10 cellular contexts compared by ENCODE assay signal in genomic region chr13:113860579-113861432, GRCh38. TPM values are rescaled to one million over a fixed set of nuclear protein-coding genes. Genes with fewer than 3 reads are reported as not detected.
DNase-seq lines count a peak whose midpoint lies in the region; ATAC-seq, FAIRE-seq and TF ChIP-seq lines count a peak whose summit lies in the region.
"Had no signal": no experiment of that assay in that cellular context is flagged by ENCODE, and none has a peak within 500 bp of the region (broad histone marks: within the 10 kb centered on the region; RNA-seq: fewer than 3 reads in every experiment).

No MANE protein-coding gene starts in this region.

- peaks cover 51% of the 10 kb centered on the region for H3K4me1 ChIP-seq in HepG2 (ENCODE audit: insufficient read depth, low read length)
- peaks cover 0 to 39% (median 5%) of the 10 kb centered on the region in 4 donors for H3K4me1 ChIP-seq in right lobe of liver
- peaks cover 24% of the 10 kb centered on the region for H3K4me1 ChIP-seq in mesodermal cell (ENCODE audit: control insufficient read depth, insufficient read depth, low read length, poor library complexity, severe bottlenecking)
- peaks cover 0 to 34% of the 10 kb centered on the region in 2 donors for H3K4me1 ChIP-seq in uterus

- no peak for TF ChIP-seq EP300 in HepG2 (IDR thresholded peaks at IDR 0.05; ENCODE audit: low read depth in 2 of 2, low read length in 2 of 2)
- no peak for TF ChIP-seq EP300 in HepG2 (CRISPR knock-in tag; IDR thresholded peaks at IDR 0.05; ENCODE audit: borderline replicate concordance)

- no peaks in the 10 kb centered on the region for H3K79me2 ChIP-seq in HepG2 (ENCODE audit: insufficient read depth, low read length)

- H3K4me2 ChIP-seq in HepG2 (ENCODE audit: low read depth, low read length) = peak overlapping the region; percentile 44

- TF ChIP-seq CTCF in HepG2 (CRISPR knock-in tag; IDR thresholded peaks at IDR 0.05) = no peak
- no peak for TF ChIP-seq CTCF in right lobe of liver (IDR thresholded peaks at IDR 0.05)
- TF ChIP-seq CTCF in uterus (IDR thresholded peaks at IDR 0.05) = no peak

- H4K20me1 ChIP-seq in HepG2 (ENCODE audit: insufficient read depth, low read length) = no peaks in the 10 kb centered on the region

- intact Hi-C loops in HepG2 (cut with micrococcal nuclease; ENCODE audit: unreplicated experiment) (no loop called here), right lobe of liver (cut with DNase I) (no loop called here), uterus (cut with DNase I; ENCODE audit: low total_unique reads) (no loop called here)

- CTCF ChIA-PET in HepG2 (lab: Yijun Ruan, JAX; ENCODE audit: low intra/inter-chr PET ratio, low total read pairs) = no interaction called here

- no peak for TF ChIP-seq POLR2A in HepG2 (IDR thresholded peaks at IDR 0.05; ENCODE audit: insufficient read depth in 1 of 2, low read depth in 2 of 2, low read length in 2 of 2)
- no peak for TF ChIP-seq POLR2A in right lobe of liver (IDR thresholded peaks at IDR 0.05)
- TF ChIP-seq POLR2A in uterus (IDR thresholded peaks at IDR 0.05) = no peak

- H3K4me3 ChIP-seq in HepG2 (replicated peaks in 1 of 3; ENCODE audit: insufficient read depth in 1 of 3, low read depth in 2 of 3, low read length in 3 of 3) = peak overlapping the region in 1 of 3 experiments; percentile 34; a peak in 2 of 6 replicates
- no peak overlapping the region for H3K4me3 ChIP-seq in right lobe of liver
- no peak overlapping the region for H3K4me3 ChIP-seq in mesodermal cell (ENCODE audit: extremely low read depth, insufficient read depth, low read length, poor library complexity, severe bottlenecking)
- H3K4me3 ChIP-seq in uterus = no peak overlapping the region

- peak; percentile 20 for ATAC-seq in HepG2
- no peak for ATAC-seq in right lobe of liver
- ATAC-seq in left lobe of liver = no peak

- WGBS in HepG2 (ENCODE audit: low lambda C conversion rate) = 16% methylated on average over 9 of the region's 16 CpGs
- WGBS in right lobe of liver (ENCODE audit: insufficient coverage, low coverage, low lambda C conversion rate, missing lambda C conversion rate) = 63% methylated on average over 8 of the region's 16 CpGs
- 37 to 44% methylated on average over 10 to 16 of the region's 16 CpGs for WGBS in mesodermal cell (ENCODE audit: insufficient coverage in 2 of 2), 2 experiments

- H3K9ac ChIP-seq in HepG2 (ENCODE audit: insufficient read depth, low read depth, low read length) = no peak overlapping the region

- BruUV-seq in HepG2 (replicated peaks; lab: Mats Ljungman, UMichigan) = no TSS peak

- no peak overlapping the region for H3K27ac ChIP-seq in HepG2 (ENCODE audit: extremely low read length, insufficient read depth, low read length)
- H3K27ac ChIP-seq in right lobe of liver = no peak overlapping the region
- peak overlapping the region; percentile 57 for H3K27ac ChIP-seq in mesodermal cell (ENCODE audit: low read depth, low read length, severe bottlenecking)
- H3K27ac ChIP-seq in uterus = peak overlapping the region; percentile 87 to 97

- no peaks in the 10 kb centered on the region for H3K36me3 ChIP-seq in HepG2 (replicated peaks in 1 of 2; ENCODE audit: control insufficient read depth in 1 of 2, insufficient read depth in 2 of 2, low read length in 2 of 2)
- no peaks in the 10 kb centered on the region for H3K36me3 ChIP-seq in right lobe of liver
- no peaks in the 10 kb centered on the region for H3K36me3 ChIP-seq in mesodermal cell (ENCODE audit: control insufficient read depth, insufficient read depth, low read length)
- H3K36me3 ChIP-seq in uterus = no peaks in the 10 kb centered on the region

- H3K27me3 ChIP-seq in HepG2 (ENCODE audit: control insufficient read depth in 1 of 2, insufficient read depth in 2 of 2, low read length in 2 of 2) (peaks cover 4 to 15% of the 10 kb centered on the region in 2 experiments; a peak in 4 of 5 replicates), right lobe of liver (no peaks in the 10 kb centered on the region), uterus (no peaks in the 10 kb centered on the region)

- in situ Hi-C loops in HepG2 (cut with HindIII; ENCODE audit: extremely low pct_ligation_motif_present, low pct_unique_long_range_greater_than_20kb) = no loop called here

- POLR2A ChIA-PET in HepG2 (lab: Yijun Ruan, JAX) = no interaction called here

- no peak for TF ChIP-seq RAD21 in HepG2 (CRISPR knock-in tag; IDR thresholded peaks at IDR 0.05)

- no peaks in the 10 kb centered on the region for H3K9me3 ChIP-seq in HepG2 (ENCODE audit: low read length)
- H3K9me3 ChIP-seq in right lobe of liver = no peaks in the 10 kb centered on the region
- no peaks in the 10 kb centered on the region for H3K9me3 ChIP-seq in mesodermal cell (ENCODE audit: control insufficient read depth, low read length)
- H3K9me3 ChIP-seq in uterus = no peaks in the 10 kb centered on the region

- no peak overlapping the region for H2AFZ ChIP-seq in HepG2 (ENCODE audit: low read length)

- FAIRE-seq in HepG2 (lab: Jason Lieb, UNC) = no peak

- DNase-seq in HepG2 (ENCODE audit: low spot score) (no peak), right lobe of liver (no peak), ecto neural progenitor cell (ENCODE audit: low spot score) (peak; percentile 60), uterus (peak; percentile 60 to 72), NCI-H1694 (lab: John Stamatoyannopoulos, UW) (no peak), left lobe of liver (ENCODE audit: low spot score) (no peak), midbrain (lab: John Stamatoyannopoulos, UW) (no peak)
- DNase-seq: activated CD4-positive, alpha-beta T cell treated with anti-CD3 and anti-CD28 coated beads for 4 hours; NCI-H510A treated with DMSO at 0.1 percent for 48 hours had no signal

TF ChIP-seq in HepG2, 621 proteins besides CTCF, POLR2A, EP300 and RAD21:
- no peak for TF ChIP-seq ZNF616 (CRISPR knock-in tag; IDR thresholded peaks at IDR 0.05; ENCODE audit: low read depth)
- TF ChIP-seq JUNB (CRISPR knock-in tag; IDR thresholded peaks at IDR 0.05; ENCODE audit: borderline replicate concordance) = no peak
- no peak for TF ChIP-seq FIP1L1 (IDR thresholded peaks at IDR 0.05; ENCODE audit: borderline replicate concordance, insufficient read depth, low read depth, low read length)
- TF ChIP-seq ZNF460 (CRISPR knock-in tag; IDR thresholded peaks at IDR 0.05; ENCODE audit: borderline replicate concordance) = no peak

RNA-seq across cellular contexts. Expression of gene GAS6, which starts 3.1 kb away (rescaled TPM):
- total RNA-seq in HepG2 (2016; rRNA removed; fragmentation: Illumina TruSeq; extraction: Trizol) = 0.09 and 0.11 TPM in 2 replicates
- 0.09 TPM in 1 of 2 replicates, not detected in the other for total RNA-seq in HepG2 (2016; cell fraction: cytosol; rRNA removed; fragmentation: Illumina TruSeq; extraction: Trizol; ENCODE audit: low read depth)
- 0.09 TPM in 1 of 2 replicates, not detected in the other for total RNA-seq in HepG2 (2016; cell fraction: insoluble cytoplasmic fraction; rRNA removed; fragmentation: Illumina TruSeq; extraction: Trizol)
- 0.19 and 0.21 TPM in 2 replicates for total RNA-seq in HepG2 (2016; cell fraction: membrane; rRNA removed; fragmentation: Illumina TruSeq; extraction: Trizol)
- 0.28 TPM in 1 of 2 replicates, not detected in the other for total RNA-seq in HepG2 (2016; cell fraction: nucleus; rRNA removed; fragmentation: Illumina TruSeq; extraction: Trizol)
- 0.21 and 0.24 TPM in 2 replicates for polyA plus RNA-seq in HepG2 (2011; rRNA removed)
- 0.14 and 0.34 TPM in 2 replicates for polyA plus RNA-seq in HepG2 (2011; cell fraction: cytosol; rRNA removed)
- polyA plus RNA-seq in HepG2 (2011; cell fraction: nucleus; rRNA removed) = 0.57 and 0.93 TPM in 2 replicates
- polyA plus RNA-seq in HepG2 (2012) = 0.13 and 0.23 TPM in 2 replicates
- 0.05 and 0.14 TPM in 2 replicates for polyA plus RNA-seq in HepG2 (2016; cell fraction: cytosol; fragmentation: Illumina TruSeq; extraction: Trizol; ENCODE audit: low read depth)
- polyA plus RNA-seq in HepG2 (2016; cell fraction: insoluble cytoplasmic fraction; fragmentation: Illumina TruSeq; extraction: Trizol; ENCODE audit: low read depth) = 0.09 and 0.13 TPM in 2 replicates
- polyA plus RNA-seq in HepG2 (2016; cell fraction: membrane; fragmentation: Illumina TruSeq; extraction: Trizol; ENCODE audit: low read depth) = 0.15 and 0.21 TPM in 2 replicates
- polyA plus RNA-seq in HepG2 (2016; cell fraction: nucleus; fragmentation: Illumina TruSeq; extraction: Trizol; ENCODE audit: insufficient read depth, low read depth) = 0.52 and 0.59 TPM in 2 replicates
- polyA minus RNA-seq in HepG2 (2011; rRNA and poly(A)+ RNA removed; ENCODE audit: low replicate concordance) = 0.16 and 5.7 TPM in 2 replicates
- not detected in 2 replicates for polyA minus RNA-seq in HepG2 (2011; cell fraction: cytosol; rRNA and poly(A)+ RNA removed)
- 0.13 TPM in 1 of 2 replicates, not detected in the other for polyA minus RNA-seq in HepG2 (2011; cell fraction: nucleus; rRNA and poly(A)+ RNA removed)
- total RNA-seq in right lobe of liver = 10 to 100 TPM; 11.9 to 48.5 (median 27.2) TPM
- 10.1 TPM for polyA plus RNA-seq in mesodermal cell (2013, experiment 1 of 2)
- polyA plus RNA-seq in mesodermal cell (2013, experiment 2 of 2) = 10.2 TPM
- total RNA-seq in uterus = 100 to 1,000 TPM; 128 to 287 (median 199) TPM
- 36.5 TPM for total RNA-seq in left lobe of liver

Comparison
In these comparisons a context has a peak if more than half of its experiments do, and no peak if none do; other contexts are left out.
1. RNA of gene GAS6, which starts 3.1 kb away (total RNA-seq): 128 to 287 TPM in uterus, 36.5 TPM in left lobe of liver (single experiment) and 11.9 to 48.5 TPM in right lobe of liver; 0.09 to 0.28 TPM in HepG2; every median in the first group is over 10 times any median in the second.
2. DNase-seq: peak in ecto neural progenitor cell (single experiment) and uterus (2 of 2); none in HepG2 (single experiment), right lobe of liver (0 of 3), NCI-H1694 (single experiment), left lobe of liver (single experiment) and midbrain (single experiment).
3. H3K27ac ChIP-seq: peak in mesodermal cell (single experiment) and uterus (2 of 2); none in HepG2 (single experiment) and right lobe of liver (0 of 3).